8 cellular contexts compared by ENCODE assay signal in genomic region chr20:53608456-53609413, GRCh38. TPM values are rescaled to one million over a fixed set of nuclear protein-coding genes. Genes with fewer than 3 reads are reported as not detected.
DNase-seq lines count a peak whose midpoint lies in the region; ATAC-seq and TF ChIP-seq lines count a peak whose summit lies in the region.

No MANE protein-coding gene starts in this region.

- peak overlapping the region; percentile 91 for H2AFZ ChIP-seq in neural progenitor cell (replicated peaks)

- H3K9me3 ChIP-seq in ectodermal cell (ENCODE audit: control insufficient read depth, low read length) (no peaks in the 10 kb centered on the region), neural progenitor cell (ENCODE audit: low read depth) (no peaks in the 10 kb centered on the region)

- H3K4me2 ChIP-seq in neural progenitor cell, result peak overlapping the region; percentile 68

- no peaks in the 10 kb centered on the region for H4K20me1 ChIP-seq in neural progenitor cell (ENCODE audit: low read depth)

- POLR2A ChIA-PET in RWPE1 (lab: Yijun Ruan, JAX; ENCODE audit: low non-redundant PET), result no interaction called here

- H3K36me3 Mint-ChIP-seq in neural progenitor cell, result no peaks in the 10 kb centered on the region

- peaks cover 28% of the 10 kb centered on the region for H3K4me1 Mint-ChIP-seq in neural progenitor cell

- H3K4me1 ChIP-seq in ectodermal cell (ENCODE audit: control insufficient read depth, insufficient read depth, low read length), result peaks cover 15% of the 10 kb centered on the region
- peaks cover 24% of the 10 kb centered on the region for H3K4me1 ChIP-seq in neural progenitor cell

- CTCF ChIA-PET in RWPE1 (lab: Yijun Ruan, JAX), result interaction anchor here (1.0 kb wide), 1 partner anchor 13 kb away, joined by 5 read pairs; no protein-coding TSS in a partner anchor

- no peak overlapping the region for H3K4me3 Mint-ChIP-seq in neural progenitor cell

- H3K36me3 ChIP-seq in ectodermal cell (ENCODE audit: control insufficient read depth, insufficient read depth, low read length) (no peaks in the 10 kb centered on the region), neural progenitor cell (no peaks in the 10 kb centered on the region)

- TF ChIP-seq CTCF in RWPE1 (conservative IDR thresholded peaks at IDR 0.05; ENCODE audit: low read depth), result no peak
- no peak for TF ChIP-seq CTCF in neural progenitor cell (IDR thresholded peaks at IDR 0.05)
- no peak for TF ChIP-seq CTCF in GM13976 (IDR thresholded peaks at IDR 0.05; ENCODE audit: borderline replicate concordance, control extremely low read depth, extremely low read depth, insufficient read depth, missing control alignments)

- in situ Hi-C loops in GM13976 (cut with MboI; ENCODE audit: low sequenced_read_pairs, unreplicated experiment), result no loop called here

- H3K79me2 ChIP-seq in neural progenitor cell (ENCODE audit: low read depth), result no peaks in the 10 kb centered on the region

- H3K27ac Mint-ChIP-seq in neural progenitor cell, result peak overlapping the region; percentile 88

- no peaks in the 10 kb centered on the region for H3K27me3 ChIP-seq in ectodermal cell (ENCODE audit: control insufficient read depth, insufficient read depth, low read length, poor library complexity, severe bottlenecking)
- H3K27me3 ChIP-seq in neural progenitor cell, result no peaks in the 10 kb centered on the region

- peaks cover 21% of the 10 kb centered on the region for H3F3A ChIP-seq in neural progenitor cell (ENCODE audit: low read depth)

- no peak overlapping the region for H3K9ac ChIP-seq in neural progenitor cell

- 92 to 95% methylated on average over 31 to 35 of the region's 35 CpGs for WGBS in ectodermal cell, 2 experiments

- H3K4me3 ChIP-seq in ectodermal cell (ENCODE audit: insufficient read depth, low read depth, low read length) (no peak overlapping the region), neural progenitor cell (no peak overlapping the region)

- DNase-seq in EH (ENCODE audit: low read depth) (peak; percentile 21), RWPE1 (ENCODE audit: low spot score) (no peak), neural progenitor cell (ENCODE audit: low spot score) (no peak), AG20443 (ENCODE audit: low spot score) (no peak), GM13976 (ENCODE audit: low spot score) (no peak)

- H3K27ac ChIP-seq in RWPE1, result peak overlapping the region; percentile 61
- H3K27ac ChIP-seq in ectodermal cell (ENCODE audit: insufficient read depth, low read depth, low read length, poor library complexity, severe bottlenecking), result peak overlapping the region; percentile 38
- H3K27ac ChIP-seq in neural progenitor cell, result peak overlapping the region; percentile 54

- ATAC-seq in HG02763 (IDR thresholded peaks at IDR 0.05; ENCODE audit: unreplicated experiment) (no peak), HG02588 (IDR thresholded peaks at IDR 0.05; ENCODE audit: unreplicated experiment) (no peak)

- peaks cover 12% of the 10 kb centered on the region for H3K27me3 Mint-ChIP-seq in neural progenitor cell (ENCODE audit: insufficient read depth, low read depth)

- no peaks in the 10 kb centered on the region for H3K9me3 Mint-ChIP-seq in neural progenitor cell

RNA-seq across cellular contexts. Expression of gene ZNF217, which starts 15.1 kb away (rescaled TPM):
- 81.2 TPM for polyA plus RNA-seq in ectodermal cell (2013, experiment 1 of 4)
- polyA plus RNA-seq in ectodermal cell (2013, experiment 2 of 4), result 84.0 TPM
- 63.1 TPM for polyA plus RNA-seq in ectodermal cell (2013, experiment 3 of 4)
- polyA plus RNA-seq in ectodermal cell (2013, experiment 4 of 4), result 74.4 TPM
- 76.3 and 84.4 TPM in 2 replicates for total RNA-seq in neural progenitor cell (ENCODE audit: low replicate concordance)
